Comparison of ENCODE assay signal across 1 cellular context in the genomic region with DNA sequence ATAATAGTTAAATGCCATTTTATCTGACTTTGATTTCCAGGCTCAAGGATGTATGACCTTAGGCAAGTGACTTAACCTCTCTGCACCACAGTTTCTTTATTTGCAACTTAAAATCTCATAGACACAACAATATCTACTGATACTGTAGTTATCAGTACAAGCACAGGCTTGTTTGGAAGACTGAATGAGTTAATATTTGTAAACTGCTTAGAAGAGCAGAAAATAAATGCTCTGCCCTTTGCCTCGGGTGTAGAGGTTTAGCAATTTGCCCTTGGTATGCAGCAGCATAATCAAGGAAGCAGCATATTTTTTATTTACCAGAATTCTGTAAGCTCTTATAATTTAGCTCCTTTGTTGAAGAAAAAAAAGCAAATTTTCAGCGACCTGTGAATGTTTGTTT.
TF ChIP-seq lines count a peak whose summit lies in the region.

No MANE protein-coding gene starts in this region.

TF ChIP-seq in K562, 482 proteins besides CTCF, POLR2A, EP300 and RAD21:
- TF ChIP-seq, protein P1, sequence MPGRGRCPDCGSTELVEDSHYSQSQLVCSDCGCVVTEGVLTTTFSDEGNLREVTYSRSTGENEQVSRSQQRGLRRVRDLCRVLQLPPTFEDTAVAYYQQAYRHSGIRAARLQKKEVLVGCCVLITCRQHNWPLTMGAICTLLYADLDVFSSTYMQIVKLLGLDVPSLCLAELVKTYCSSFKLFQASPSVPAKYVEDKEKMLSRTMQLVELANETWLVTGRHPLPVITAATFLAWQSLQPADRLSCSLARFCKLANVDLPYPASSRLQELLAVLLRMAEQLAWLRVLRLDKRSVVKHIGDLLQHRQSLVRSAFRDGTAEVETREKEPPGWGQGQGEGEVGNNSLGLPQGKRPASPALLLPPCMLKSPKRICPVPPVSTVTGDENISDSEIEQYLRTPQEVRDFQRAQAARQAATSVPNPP (IDR thresholded peaks at IDR 0.05; ENCODE audit: borderline replicate concordance, insufficient read depth, insufficient read length), result no peak
- TF ChIP-seq BDP1 (IDR thresholded peaks at IDR 0.05; ENCODE audit: insufficient read depth, insufficient read length) (no peak), ZNF217 (CRISPR knock-in tag; IDR thresholded peaks at IDR 0.05) (no peak), NCOA4 (IDR thresholded peaks at IDR 0.05; ENCODE audit: partially characterized antibody) (no peak), HIVEP1 (CRISPR knock-in tag; IDR thresholded peaks at IDR 0.05) (no peak), CBFA2T3 (IDR thresholded peaks at IDR 0.05) (0 out of 2 replicates have a peak, but pooled peaks have one; percentile 19)
- TF ChIP-seq, protein P2, sequence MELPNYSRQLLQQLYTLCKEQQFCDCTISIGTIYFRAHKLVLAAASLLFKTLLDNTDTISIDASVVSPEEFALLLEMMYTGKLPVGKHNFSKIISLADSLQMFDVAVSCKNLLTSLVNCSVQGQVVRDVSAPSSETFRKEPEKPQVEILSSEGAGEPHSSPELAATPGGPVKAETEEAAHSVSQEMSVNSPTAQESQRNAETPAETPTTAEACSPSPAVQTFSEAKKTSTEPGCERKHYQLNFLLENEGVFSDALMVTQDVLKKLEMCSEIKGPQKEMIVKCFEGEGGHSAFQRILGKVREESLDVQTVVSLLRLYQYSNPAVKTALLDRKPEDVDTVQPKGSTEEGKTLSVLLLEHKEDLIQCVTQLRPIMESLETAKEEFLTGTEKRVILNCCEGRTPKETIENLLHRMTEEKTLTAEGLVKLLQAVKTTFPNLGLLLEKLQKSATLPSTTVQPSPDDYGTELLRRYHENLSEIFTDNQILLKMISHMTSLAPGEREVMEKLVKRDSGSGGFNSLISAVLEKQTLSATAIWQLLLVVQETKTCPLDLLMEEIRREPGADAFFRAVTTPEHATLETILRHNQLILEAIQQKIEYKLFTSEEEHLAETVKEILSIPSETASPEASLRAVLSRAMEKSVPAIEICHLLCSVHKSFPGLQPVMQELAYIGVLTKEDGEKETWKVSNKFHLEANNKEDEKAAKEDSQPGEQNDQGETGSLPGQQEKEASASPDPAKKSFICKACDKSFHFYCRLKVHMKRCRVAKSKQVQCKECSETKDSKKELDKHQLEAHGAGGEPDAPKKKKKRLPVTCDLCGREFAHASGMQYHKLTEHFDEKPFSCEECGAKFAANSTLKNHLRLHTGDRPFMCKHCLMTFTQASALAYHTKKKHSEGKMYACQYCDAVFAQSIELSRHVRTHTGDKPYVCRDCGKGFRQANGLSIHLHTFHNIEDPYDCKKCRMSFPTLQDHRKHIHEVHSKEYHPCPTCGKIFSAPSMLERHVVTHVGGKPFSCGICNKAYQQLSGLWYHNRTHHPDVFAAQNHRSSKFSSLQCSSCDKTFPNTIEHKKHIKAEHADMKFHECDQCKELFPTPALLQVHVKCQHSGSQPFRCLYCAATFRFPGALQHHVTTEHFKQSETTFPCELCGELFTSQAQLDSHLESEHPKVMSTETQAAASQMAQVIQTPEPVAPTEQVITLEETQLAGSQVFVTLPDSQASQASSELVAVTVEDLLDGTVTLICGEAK (IDR thresholded peaks at IDR 0.05), result no peak
- TF ChIP-seq, protein P2 (CRISPR knock-in tag; IDR thresholded peaks at IDR 0.05), result no peak
- TF ChIP-seq, protein P3, sequence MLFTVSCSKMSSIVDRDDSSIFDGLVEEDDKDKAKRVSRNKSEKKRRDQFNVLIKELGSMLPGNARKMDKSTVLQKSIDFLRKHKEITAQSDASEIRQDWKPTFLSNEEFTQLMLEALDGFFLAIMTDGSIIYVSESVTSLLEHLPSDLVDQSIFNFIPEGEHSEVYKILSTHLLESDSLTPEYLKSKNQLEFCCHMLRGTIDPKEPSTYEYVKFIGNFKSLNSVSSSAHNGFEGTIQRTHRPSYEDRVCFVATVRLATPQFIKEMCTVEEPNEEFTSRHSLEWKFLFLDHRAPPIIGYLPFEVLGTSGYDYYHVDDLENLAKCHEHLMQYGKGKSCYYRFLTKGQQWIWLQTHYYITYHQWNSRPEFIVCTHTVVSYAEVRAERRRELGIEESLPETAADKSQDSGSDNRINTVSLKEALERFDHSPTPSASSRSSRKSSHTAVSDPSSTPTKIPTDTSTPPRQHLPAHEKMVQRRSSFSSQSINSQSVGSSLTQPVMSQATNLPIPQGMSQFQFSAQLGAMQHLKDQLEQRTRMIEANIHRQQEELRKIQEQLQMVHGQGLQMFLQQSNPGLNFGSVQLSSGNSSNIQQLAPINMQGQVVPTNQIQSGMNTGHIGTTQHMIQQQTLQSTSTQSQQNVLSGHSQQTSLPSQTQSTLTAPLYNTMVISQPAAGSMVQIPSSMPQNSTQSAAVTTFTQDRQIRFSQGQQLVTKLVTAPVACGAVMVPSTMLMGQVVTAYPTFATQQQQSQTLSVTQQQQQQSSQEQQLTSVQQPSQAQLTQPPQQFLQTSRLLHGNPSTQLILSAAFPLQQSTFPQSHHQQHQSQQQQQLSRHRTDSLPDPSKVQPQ (CRISPR knock-in tag; IDR thresholded peaks at IDR 0.05; ENCODE audit: borderline replicate concordance), result no peak
- TF ChIP-seq, protein P4, sequence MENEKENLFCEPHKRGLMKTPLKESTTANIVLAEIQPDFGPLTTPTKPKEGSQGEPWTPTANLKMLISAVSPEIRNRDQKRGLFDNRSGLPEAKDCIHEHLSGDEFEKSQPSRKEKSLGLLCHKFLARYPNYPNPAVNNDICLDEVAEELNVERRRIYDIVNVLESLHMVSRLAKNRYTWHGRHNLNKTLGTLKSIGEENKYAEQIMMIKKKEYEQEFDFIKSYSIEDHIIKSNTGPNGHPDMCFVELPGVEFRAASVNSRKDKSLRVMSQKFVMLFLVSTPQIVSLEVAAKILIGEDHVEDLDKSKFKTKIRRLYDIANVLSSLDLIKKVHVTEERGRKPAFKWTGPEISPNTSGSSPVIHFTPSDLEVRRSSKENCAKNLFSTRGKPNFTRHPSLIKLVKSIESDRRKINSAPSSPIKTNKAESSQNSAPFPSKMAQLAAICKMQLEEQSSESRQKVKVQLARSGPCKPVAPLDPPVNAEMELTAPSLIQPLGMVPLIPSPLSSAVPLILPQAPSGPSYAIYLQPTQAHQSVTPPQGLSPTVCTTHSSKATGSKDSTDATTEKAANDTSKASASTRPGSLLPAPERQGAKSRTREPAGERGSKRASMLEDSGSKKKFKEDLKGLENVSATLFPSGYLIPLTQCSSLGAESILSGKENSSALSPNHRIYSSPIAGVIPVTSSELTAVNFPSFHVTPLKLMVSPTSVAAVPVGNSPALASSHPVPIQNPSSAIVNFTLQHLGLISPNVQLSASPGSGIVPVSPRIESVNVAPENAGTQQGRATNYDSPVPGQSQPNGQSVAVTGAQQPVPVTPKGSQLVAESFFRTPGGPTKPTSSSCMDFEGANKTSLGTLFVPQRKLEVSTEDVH (IDR thresholded peaks at IDR 0.05; ENCODE audit: low read depth, partially characterized antibody), result no peak
TF ChIP-seq in K562: peak in this region for 1.
